1 cellular context compared by ENCODE assay signal in the genomic region with DNA sequence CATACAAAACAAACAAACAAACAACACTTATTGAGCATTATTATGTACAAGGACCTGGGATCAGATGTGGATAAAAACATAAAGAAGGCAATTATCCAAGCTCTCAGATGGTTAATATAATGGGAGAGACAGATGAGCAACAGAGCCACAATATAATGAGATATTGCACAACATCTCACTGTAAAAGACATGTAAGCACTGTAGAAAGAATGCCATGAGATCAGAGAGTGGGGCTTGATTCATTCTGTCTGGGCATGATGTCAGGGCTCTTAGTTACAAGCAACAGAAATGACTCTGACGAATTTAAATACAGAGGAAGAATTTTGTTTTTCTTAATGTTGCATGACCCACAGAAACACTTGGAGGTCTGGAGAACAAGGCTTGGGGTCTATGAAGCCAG.
TF ChIP-seq lines count a peak whose summit lies in the region.

No MANE protein-coding gene starts in this region.

TF ChIP-seq in GM23338, 12 proteins besides CTCF, POLR2A, EP300 and RAD21 (continued from another document):
- no peak for TF ChIP-seq REST (IDR thresholded peaks at IDR 0.05; ENCODE audit: unreplicated experiment)
- no peak for TF ChIP-seq NANOG (IDR thresholded peaks at IDR 0.05; ENCODE audit: borderline replicate concordance)
- TF ChIP-seq STAT1 (IDR thresholded peaks at IDR 0.05; ENCODE audit: unreplicated experiment): no peak
- TF ChIP-seq POLR2AphosphoS5 (IDR thresholded peaks at IDR 0.05; ENCODE audit: low read depth): no peak
- no peak for TF ChIP-seq ZNF331 (CRISPR knock-in tag; IDR thresholded peaks at IDR 0.05; ENCODE audit: low read depth)
- no peak for TF ChIP-seq JUNB (IDR thresholded peaks at IDR 0.05; ENCODE audit: unreplicated experiment)
- TF ChIP-seq ZNF114 (CRISPR knock-in tag; IDR thresholded peaks at IDR 0.05): no peak
